In the genomic region with DNA sequence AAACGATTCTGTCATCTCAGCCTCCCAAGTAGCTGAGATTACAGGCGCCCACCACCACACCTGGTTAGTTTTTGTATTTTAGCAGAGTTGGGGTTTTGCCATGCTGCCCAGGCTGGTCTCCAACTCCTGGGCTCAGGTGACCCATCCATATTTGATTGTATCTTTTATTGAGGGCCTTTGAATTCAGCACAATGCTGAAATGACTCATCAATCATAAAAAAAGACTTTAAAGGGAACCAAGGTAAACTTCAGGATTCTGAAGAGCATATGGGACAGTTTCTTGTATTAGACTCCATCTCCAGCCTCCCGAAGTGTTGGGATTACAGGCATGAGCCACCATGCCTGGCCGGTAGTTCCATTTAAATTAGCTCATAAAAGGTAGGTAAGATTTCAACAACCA, we compare ENCODE assay signal across 1 cellular context.
TF ChIP-seq lines count a peak whose summit lies in the region.

No MANE protein-coding gene starts in this region.

TF ChIP-seq in HCT116, 20 proteins besides CTCF, POLR2A, EP300 and RAD21:
- TF ChIP-seq SP1 (IDR thresholded peaks at IDR 0.05; ENCODE audit: low read depth) (no peak), JUND (IDR thresholded peaks at IDR 0.05) (no peak), CEBPB (IDR thresholded peaks at IDR 0.05; ENCODE audit: low read depth) (no peak), ZNF274 (IDR thresholded peaks at IDR 0.05; ENCODE audit: low read depth, low read length) (no peak), SIN3A (IDR thresholded peaks at IDR 0.05; ENCODE audit: low read depth) (no peak), EZH2phosphoT487 (IDR thresholded peaks at IDR 0.05; ENCODE audit: borderline replicate concordance) (no peak), EZH2 (IDR thresholded peaks at IDR 0.05) (no peak), ZFX (IDR thresholded peaks at IDR 0.05) (no peak), EGR1 (IDR thresholded peaks at IDR 0.05; ENCODE audit: low read depth) (no peak), SRF (IDR thresholded peaks at IDR 0.05; ENCODE audit: low read depth) (no peak), ELF1 (IDR thresholded peaks at IDR 0.05; ENCODE audit: borderline replicate concordance, low read depth) (no peak), TCF7L2 (IDR thresholded peaks at IDR 0.05; ENCODE audit: borderline replicate concordance, extremely low read depth, insufficient read depth, insufficient read length) (no peak), YY1 (IDR thresholded peaks at IDR 0.05; ENCODE audit: extremely low read depth, insufficient replicate concordance, low read depth, low read length) (no peak), POLR2AphosphoS5 (IDR thresholded peaks at IDR 0.05; ENCODE audit: low read depth, low read length) (no peak), FOSL1 (IDR thresholded peaks at IDR 0.05; ENCODE audit: low read depth) (no peak)
- TF ChIP-seq, protein P1, sequence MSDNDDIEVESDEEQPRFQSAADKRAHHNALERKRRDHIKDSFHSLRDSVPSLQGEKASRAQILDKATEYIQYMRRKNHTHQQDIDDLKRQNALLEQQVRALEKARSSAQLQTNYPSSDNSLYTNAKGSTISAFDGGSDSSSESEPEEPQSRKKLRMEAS (IDR thresholded peaks at IDR 0.05) = no peak
- TF ChIP-seq, protein P2, sequence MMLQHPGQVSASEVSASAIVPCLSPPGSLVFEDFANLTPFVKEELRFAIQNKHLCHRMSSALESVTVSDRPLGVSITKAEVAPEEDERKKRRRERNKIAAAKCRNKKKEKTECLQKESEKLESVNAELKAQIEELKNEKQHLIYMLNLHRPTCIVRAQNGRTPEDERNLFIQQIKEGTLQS (IDR thresholded peaks at IDR 0.05) = no peak
TF ChIP-seq in HCT116: peak in this region for 0.
